In the genomic region with DNA sequence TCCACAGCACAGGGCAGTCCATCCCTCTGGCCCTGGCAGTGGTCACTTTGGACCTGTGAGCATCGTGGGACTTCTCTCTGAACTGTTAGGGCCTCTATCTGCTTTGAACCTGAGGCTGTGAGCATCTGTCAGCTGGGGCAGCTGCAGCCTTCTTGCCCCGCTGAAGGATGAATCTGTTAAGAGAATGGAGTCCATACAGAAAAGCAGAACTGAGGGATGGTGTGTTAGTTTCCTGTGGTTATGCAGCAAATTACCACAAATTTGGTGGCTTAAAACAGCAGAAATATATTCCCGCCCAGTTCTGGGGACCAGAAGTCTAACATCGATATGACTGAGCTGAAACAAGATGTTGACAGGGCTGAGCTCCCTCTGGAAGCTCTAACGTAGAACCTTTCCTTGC, we compare ENCODE assay signal across 25 cellular contexts. TPM values are rescaled to one million over a fixed set of nuclear protein-coding genes. Genes with fewer than 3 reads are reported as not detected.
DNase-seq lines count a peak whose midpoint lies in the region; ATAC-seq and TF ChIP-seq lines count a peak whose summit lies in the region.
"Had no signal": no experiment of that assay in that cellular context is flagged by ENCODE, and none has a peak within 500 bp of the region (broad histone marks: within the 10 kb centered on the region; RNA-seq: fewer than 3 reads in every experiment).

No MANE protein-coding gene starts in this region.

- no peak overlapping the region for H3K4me2 ChIP-seq in neural progenitor cell

- H3K27ac Mint-ChIP-seq in WTC11 (no peak overlapping the region), neural progenitor cell (no peak overlapping the region)
- no peak overlapping the region for H3K27ac Mint-ChIP-seq in activated CD4-positive, alpha-beta memory T cell treated with anti-CD3 and anti-CD28 coated beads for 36 hours

- WGBS in heart left ventricle, 4 donors, result 74 to 92% (median 87%) methylated on average over 5 of the region's 5 CpGs

- ATAC-seq in WTC11 (no peak), heart left ventricle (no peak)
- ATAC-seq: esophagus mucosa had no signal

- H3F3A ChIP-seq in neural progenitor cell (ENCODE audit: low read depth), result peaks cover 7% of the 10 kb centered on the region

- H3K27me3 Mint-ChIP-seq in WTC11 (ENCODE audit: low read depth), result no peaks in the 10 kb centered on the region
- H3K27me3 Mint-ChIP-seq in neural progenitor cell (ENCODE audit: insufficient read depth, low read depth), result peaks cover 10% of the 10 kb centered on the region
- H3K27me3 Mint-ChIP-seq in activated CD4-positive, alpha-beta memory T cell treated with anti-CD3 and anti-CD28 coated beads for 36 hours, result no peaks in the 10 kb centered on the region

- no peaks in the 10 kb centered on the region for H3K36me3 ChIP-seq in neural progenitor cell
- H3K36me3 ChIP-seq in heart left ventricle, result no peaks in the 10 kb centered on the region
- H3K36me3 ChIP-seq: transverse colon had no signal

- no peaks in the 10 kb centered on the region for H3K9me3 ChIP-seq in neural progenitor cell (ENCODE audit: low read depth)
- no peaks in the 10 kb centered on the region for H3K9me3 ChIP-seq in heart left ventricle
- H3K9me3 ChIP-seq: transverse colon had no signal

- H3K9ac ChIP-seq in neural progenitor cell, result no peak overlapping the region

- intact Hi-C loops in heart left ventricle (cut with DNase I), result loop anchor here in 3 of 10 donors (5.0 kb wide), 1 partner anchor 37 kb away; the partner anchor contains the start of gene ZSCAN22 (in 3 of the 3)
- intact Hi-C loops in activated CD4-positive, alpha-beta memory T cell treated with anti-CD3 and anti-CD28 coated beads for 36 hours (cut with micrococcal nuclease), result no loop called here

- no peak for TF ChIP-seq CTCF in HL-60 (IDR thresholded peaks at IDR 0.05; ENCODE audit: insufficient read depth, low read length)
- TF ChIP-seq CTCF in WTC11 (IDR thresholded peaks at IDR 0.05), result no peak
- TF ChIP-seq CTCF in neural progenitor cell (IDR thresholded peaks at IDR 0.05), result no peak
- TF ChIP-seq CTCF in heart left ventricle (IDR thresholded peaks at IDR 0.05), result no peak

- peaks cover 10% of the 10 kb centered on the region for H3K79me2 ChIP-seq in neural progenitor cell (ENCODE audit: low read depth)

- H4K20me1 ChIP-seq in neural progenitor cell (ENCODE audit: low read depth), result no peaks in the 10 kb centered on the region

- POLR2A ChIA-PET in WTC11 (lab: Charles Lee), result interaction anchor here (0.8 to 2.9 kb wide), 2 partner anchors 16 to 17 kb away, joined by 3 to 25 read pairs; no protein-coding TSS in a partner anchor
- POLR2A ChIA-PET in activated CD4-positive, alpha-beta memory T cell treated with anti-CD3 and anti-CD28 coated beads for 36 hours (lab: Charles Lee), result interaction anchor here (1.0 kb wide), 1 partner anchor 23 kb away, joined by 3 read pairs; the partner anchor contains the start of gene RPS5

- H2AFZ ChIP-seq in neural progenitor cell (replicated peaks), result no peak overlapping the region

- CTCF ChIA-PET in WTC11 (lab: Charles Lee), result interaction anchor here (1.4 to 3.0 kb wide), 3 partner anchors 9 to 156 kb away, joined by 3 to 14 read pairs (median 5); partner anchors contain the start of gene ZBTB45
- CTCF ChIA-PET in activated CD4-positive, alpha-beta memory T cell treated with anti-CD3 and anti-CD28 coated beads for 36 hours (lab: Charles Lee), result interaction anchor here (1.7 kb wide), 1 partner anchor 156 kb away, joined by 12 read pairs; the partner anchor contains the start of gene ZBTB45

- peak in 1 of 2 experiments; percentile 84 for DNase-seq in HL-60 (ENCODE audit: low read depth in 1 of 2, low spot score in 1 of 2)
- DNase-seq in NOMO-1 (lab: John Stamatoyannopoulos, UW; ENCODE audit: unreplicated experiment in 2 of 2), result peak; percentile 90 to 95
- no peak for DNase-seq in WTC11 (ENCODE audit: low spot score)
- no peak for DNase-seq in neural progenitor cell (ENCODE audit: low spot score)
- DNase-seq in GM19238 (ENCODE audit: insufficient read length, low spot score), result no peak
- no peak for DNase-seq in heart left ventricle
- no peak for DNase-seq in activated CD4-positive, alpha-beta memory T cell treated with anti-CD3 and anti-CD28 coated beads for 36 hours
- no peak for DNase-seq in activated naive CD4-positive, alpha-beta T cell treated with anti-CD3 and anti-CD28 coated beads, Interleukin-2, amount 50 U/mL, for 16 hours
- DNase-seq: activated CD4-positive, alpha-beta T cell treated with anti-CD3 and anti-CD28 coated beads, Interleukin-2, amount 50 U/mL, for 48 hours; activated T-cell treated with anti-CD3 and anti-CD28 coated beads, Interleukin-2, amount 50 U/mL, for 48 hours; DMS153; glutamatergic neuron; HCEC 1CT; NCI-H1930; NCI-H446 treated with DMSO at 0.1 percent for 48 hours; SHP77 treated with DMSO at 0.1 percent for 48 hours; stimulated activated CD4-positive, alpha-beta T cell treated with anti-CD3 and anti-CD28 coated beads, Interleukin-12 subunit alpha, Interleukin-12 subunit beta, amount 100 ng/mL, for 4 hours; stimulated activated naive CD4-positive, alpha-beta T cell; T1000; transverse colon had no signal

- no peaks in the 10 kb centered on the region for H3K4me1 ChIP-seq in neural progenitor cell
- peaks cover 0 to 13% (median 6%) of the 10 kb centered on the region in 12 donors for H3K4me1 ChIP-seq in heart left ventricle

- H3K4me1 Mint-ChIP-seq in WTC11 (0 out of 2 replicates have a peak, but pooled peaks cover 3% of the 10 kb centered on the region), neural progenitor cell (peaks cover 13% of the 10 kb centered on the region)
- peaks cover 8% of the 10 kb centered on the region for H3K4me1 Mint-ChIP-seq in activated CD4-positive, alpha-beta memory T cell treated with anti-CD3 and anti-CD28 coated beads for 36 hours (ENCODE audit: low read depth)

- H3K27ac ChIP-seq in HL-60 (replicated peaks), result peak overlapping the region; percentile 42
- H3K27ac ChIP-seq in neural progenitor cell, result no peak overlapping the region
- H3K27ac ChIP-seq in heart left ventricle, result no peak overlapping the region
- H3K27ac ChIP-seq: transverse colon had no signal

- H3K9me3 Mint-ChIP-seq in WTC11 (no peaks in the 10 kb centered on the region), neural progenitor cell (no peaks in the 10 kb centered on the region)
- H3K9me3 Mint-ChIP-seq in activated CD4-positive, alpha-beta memory T cell treated with anti-CD3 and anti-CD28 coated beads for 36 hours, result no peaks in the 10 kb centered on the region

- H3K4me3 Mint-ChIP-seq in WTC11 (peak overlapping the region; percentile 16; the same call in 1 of the 2 replicates), neural progenitor cell (peak overlapping the region; percentile 65)
- no peak overlapping the region for H3K4me3 Mint-ChIP-seq in activated CD4-positive, alpha-beta memory T cell treated with anti-CD3 and anti-CD28 coated beads for 36 hours

- no peaks in the 10 kb centered on the region for H3K36me3 Mint-ChIP-seq in WTC11
- H3K36me3 Mint-ChIP-seq in neural progenitor cell, result peaks cover 5% of the 10 kb centered on the region
- H3K36me3 Mint-ChIP-seq in activated CD4-positive, alpha-beta memory T cell treated with anti-CD3 and anti-CD28 coated beads for 36 hours, result no peaks in the 10 kb centered on the region

- H3K4me3 ChIP-seq in HL-60 (replicated peaks; ENCODE audit: insufficient read depth, low read length), result no peak overlapping the region
- no peak overlapping the region for H3K4me3 ChIP-seq in neural progenitor cell
- H3K4me3 ChIP-seq in heart left ventricle, result no peak overlapping the region
- H3K4me3 ChIP-seq: transverse colon had no signal

- TF ChIP-seq POLR2A in heart left ventricle (IDR thresholded peaks at IDR 0.05), result no peak

- no peaks in the 10 kb centered on the region for H3K27me3 ChIP-seq in HL-60 (ENCODE audit: insufficient read depth, poor library complexity, severe bottlenecking)
- no peaks in the 10 kb centered on the region for H3K27me3 ChIP-seq in neural progenitor cell
- peaks cover 0 to 32% (median 0%) of the 10 kb centered on the region in 9 donors for H3K27me3 ChIP-seq in heart left ventricle
- H3K27me3 ChIP-seq: transverse colon had no signal

TF ChIP-seq in WTC11, 78 proteins besides CTCF, POLR2A, EP300 and RAD21:
- TF ChIP-seq ZNF138 (CRISPR knock-in tag; conservative IDR thresholded peaks at IDR 0.05) (no peak), OVOL2 (CRISPR knock-in tag; IDR thresholded peaks at IDR 0.05; ENCODE audit: borderline replicate concordance) (no peak)
TF ChIP-seq in WTC11: peak in this region for 0.

RNA-seq across cellular contexts. Expression of gene ZNF497, which starts 1.6 kb away (rescaled TPM):
- total RNA-seq in WTC11 (2021) (1.7 to 2.1 TPM (median 2.0 TPM) in 3 replicates), neural progenitor cell (ENCODE audit: low replicate concordance) (3.7 and 8.0 TPM in 2 replicates), heart left ventricle (1 to 10 TPM in 1 of 9 donors, under 1 TPM in 8; 0.18 to 1.1 (median 0.46) TPM)
- under 1 TPM; 0.08 to 0.28 TPM for polyA plus RNA-seq in heart left ventricle
- total RNA-seq in activated CD4-positive, alpha-beta memory T cell treated with anti-CD3 and anti-CD28 coated beads for 36 hours, result under 1 TPM; 0.31 to 0.93 TPM

RNA-seq across cellular contexts. Expression of gene A1BG, which starts 10.8 kb away (rescaled TPM):
- 22.6 to 24.3 TPM (median 23.4 TPM) in 3 replicates for total RNA-seq in WTC11 (2021)
- 7.5 and 37.1 TPM in 2 replicates for total RNA-seq in neural progenitor cell (ENCODE audit: low replicate concordance)
- total RNA-seq in heart left ventricle, result 1 to 10 TPM in 7 of 9 donors, under 1 TPM in 2; 0.23 to 6.6 (median 3.0) TPM
- polyA plus RNA-seq in heart left ventricle, result 1 to 10 TPM; 4.4 to 4.6 TPM
- 10 to 100 TPM in 1 of 2 experiments, 1 to 10 TPM in 1; 9.9 to 12.9 TPM for total RNA-seq in activated CD4-positive, alpha-beta memory T cell treated with anti-CD3 and anti-CD28 coated beads for 36 hours

RNA-seq across cellular contexts. Expression of gene ZNF837, which starts 16.7 kb away (rescaled TPM):
- total RNA-seq in WTC11 (2021) (3.4 to 4.9 TPM (median 4.6 TPM) in 3 replicates), neural progenitor cell (ENCODE audit: low replicate concordance) (1.4 and 8.5 TPM in 2 replicates), heart left ventricle (under 1 TPM in 7 of 9 donors, not detected in 2; 0.17 to 0.75 (median 0.63) TPM)
- polyA plus RNA-seq in heart left ventricle, result under 1 TPM; 0.24 to 0.57 TPM
- total RNA-seq in activated CD4-positive, alpha-beta memory T cell treated with anti-CD3 and anti-CD28 coated beads for 36 hours, result 1 to 10 TPM; 2.1 to 2.4 TPM

RNA-seq across cellular contexts. Expression of gene RPS5, which starts 22.9 kb away (rescaled TPM):
- 1,498 to 1,502 TPM (median 1,501 TPM) in 3 replicates for total RNA-seq in WTC11 (2021)
- 1,938 and 2,407 TPM in 2 replicates for total RNA-seq in neural progenitor cell (ENCODE audit: low replicate concordance)
- 100 to 1,000 TPM; 346 to 753 (median 485) TPM for total RNA-seq in heart left ventricle
- 1,000 to 10,000 TPM in 1 of 2 donors, 100 to 1,000 TPM in 1; 417 to 1,718 TPM for polyA plus RNA-seq in heart left ventricle
- 1,000 to 10,000 TPM; 1,415 to 1,438 TPM for total RNA-seq in activated CD4-positive, alpha-beta memory T cell treated with anti-CD3 and anti-CD28 coated beads for 36 hours

RNA-seq across cellular contexts. Expression of gene RNF225, which starts 31.3 kb away (rescaled TPM):
- total RNA-seq in WTC11 (2021), result 1.1 to 1.8 TPM (median 1.5 TPM) in 3 replicates
- total RNA-seq in neural progenitor cell (ENCODE audit: low replicate concordance), result 0.62 TPM in 1 of 2 replicates, not detected in the other
- not detected for total RNA-seq in heart left ventricle
- polyA plus RNA-seq in heart left ventricle, result not detected
- under 1 TPM; 0.21 to 0.31 TPM for total RNA-seq in activated CD4-positive, alpha-beta memory T cell treated with anti-CD3 and anti-CD28 coated beads for 36 hours
- total RNA-seq: lung microvascular endothelial cell, renal cortical epithelial cell, transverse colon had no signal
- polyA plus RNA-seq: BJ, neural cell had no signal

Comparison
In these comparisons a context has a peak if more than half of its experiments do, and no peak if none do; other contexts are left out.
1. DNase-seq: peak in NOMO-1 (2 of 2); none in WTC11 (single experiment), neural progenitor cell (single experiment), GM19238 (single experiment), heart left ventricle (0 of 5), activated CD4-positive, alpha-beta memory T cell treated with anti-CD3 and anti-CD28 coated beads for 36 hours (single experiment) and activated naive CD4-positive, alpha-beta T cell treated with anti-CD3 and anti-CD28 coated beads, Interleukin-2, amount 50 U/mL, for 16 hours (single experiment).